1 cellular context compared by ENCODE assay signal in the genomic region with DNA sequence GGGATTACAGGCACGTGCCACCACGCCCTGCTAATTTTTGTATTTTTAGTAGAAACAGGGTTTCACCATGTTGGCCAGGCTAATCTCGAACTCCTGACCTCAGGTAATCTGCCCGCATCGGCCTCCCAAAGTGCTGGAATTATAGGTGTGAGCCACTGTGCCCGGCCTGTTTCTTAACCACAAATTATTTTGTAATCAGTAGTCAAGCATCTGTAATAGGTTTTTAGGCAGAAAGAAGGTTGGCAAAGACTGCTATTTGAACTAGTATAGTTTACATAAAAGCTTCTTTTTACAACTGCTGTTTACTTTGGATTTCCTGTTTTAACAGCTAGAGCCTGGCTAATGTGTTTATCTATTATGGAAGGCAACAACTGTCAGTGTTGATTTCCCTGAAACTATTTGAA.
TF ChIP-seq lines count a peak whose summit lies in the region.

No MANE protein-coding gene starts in this region.

TF ChIP-seq in HEK293, 187 proteins besides CTCF, POLR2A, EP300 and RAD21 (continued from another document):
- TF ChIP-seq PRDM6 (tag by site-specific recombination; IDR thresholded peaks at IDR 0.05) (peak; percentile 91), SP7 (tag by site-specific recombination; IDR thresholded peaks at IDR 0.05) (peak; percentile 94), ZXDB (tag by site-specific recombination; IDR thresholded peaks at IDR 0.05) (0 out of 2 replicates have a peak, but pooled peaks have one; percentile 15), FEZF1 (tag by site-specific recombination; IDR thresholded peaks at IDR 0.05) (peak; percentile 27; the same call in 1 of the 2 replicates)
